10 cellular contexts compared by ENCODE assay signal in genomic region chr6:17725083-17725482, GRCh38. TPM values are rescaled to one million over a fixed set of nuclear protein-coding genes. Genes with fewer than 3 reads are reported as not detected.
A peak's percentile ranks its signal among the peaks of the same experiment; 100 is the strongest.
DNase-seq lines count a peak whose midpoint lies in the region; ATAC-seq, FAIRE-seq and TF ChIP-seq lines count a peak whose summit lies in the region.
"Had no signal": no experiment of that assay in that cellular context is flagged by ENCODE, and none has a peak within 500 bp of the region (broad histone marks: within the 10 kb centered on the region; RNA-seq: fewer than 3 reads in every experiment).

No MANE protein-coding gene starts in this region.

- H3K27me3 Mint-ChIP-seq in naive thymus-derived CD4-positive, alpha-beta T cell: peaks cover 0 to 12% (median 0%) of the 10 kb centered on the region in 5 donors
- H3K27me3 Mint-ChIP-seq: activated CD4-positive, alpha-beta T cell treated with anti-CD3 and anti-CD28 coated beads for 36 hours had no signal

- no peaks in the 10 kb centered on the region for H3K79me2 ChIP-seq in HepG2 (ENCODE audit: insufficient read depth, low read length)

- peak; percentile 79 for DNase-seq in COR-L47 (lab: John Stamatoyannopoulos, UW)
- peak; percentile 36 for DNase-seq in NCI-H1436 treated with DMSO at 0.1 percent for 48 hours (lab: John Stamatoyannopoulos, UW)
- peak; percentile 23 for DNase-seq in astrocyte of the hippocampus (ENCODE audit: low read depth, low spot score)
- peak; percentile 82 for DNase-seq in HepG2 (ENCODE audit: low spot score)
- no peak for DNase-seq in ecto neural progenitor cell (ENCODE audit: low spot score)
- no peak for DNase-seq in LoVo (ENCODE audit: low spot score)
- DNase-seq in naive thymus-derived CD4-positive, alpha-beta T cell: no peak
- DNase-seq in NK-92 (lab: John Stamatoyannopoulos, UW; ENCODE audit: unreplicated experiment): no peak
- DNase-seq: activated CD4-positive, alpha-beta T cell treated with anti-CD3 and anti-CD28 coated beads for 36 hours had no signal

- H3K4me3 Mint-ChIP-seq in naive thymus-derived CD4-positive, alpha-beta T cell: no peak overlapping the region
- H3K4me3 Mint-ChIP-seq: activated CD4-positive, alpha-beta T cell treated with anti-CD3 and anti-CD28 coated beads for 36 hours had no signal

- WGBS in HepG2 (ENCODE audit: low lambda C conversion rate): 0% methylated on average over 4 of the region's 6 CpGs

- H3K27ac Mint-ChIP-seq in naive thymus-derived CD4-positive, alpha-beta T cell: no peak overlapping the region
- H3K27ac Mint-ChIP-seq: activated CD4-positive, alpha-beta T cell treated with anti-CD3 and anti-CD28 coated beads for 36 hours had no signal

- peaks cover 36% of the 10 kb centered on the region for H3K4me1 ChIP-seq in HepG2 (ENCODE audit: insufficient read depth, low read length)
- no peaks in the 10 kb centered on the region for H3K4me1 ChIP-seq in naive thymus-derived CD4-positive, alpha-beta T cell (ENCODE audit: control insufficient read depth in 2 of 2, insufficient read depth in 2 of 2, low read length in 2 of 2)

- H3K4me3 ChIP-seq in HepG2 (replicated peaks in 1 of 3; ENCODE audit: insufficient read depth in 1 of 3, low read depth in 2 of 3, low read length in 3 of 3): peak overlapping the region in 2 of 3 experiments; percentile 12 to 38; a peak in 3 of 6 replicates
- no peak overlapping the region for H3K4me3 ChIP-seq in naive thymus-derived CD4-positive, alpha-beta T cell (ENCODE audit: low read length)
- H3K4me3 ChIP-seq: dorsolateral prefrontal cortex had no signal

- peak; percentile 59 for TF ChIP-seq CTCF in HepG2 (CRISPR knock-in tag; IDR thresholded peaks at IDR 0.05)

- H3K9me3 Mint-ChIP-seq in naive thymus-derived CD4-positive, alpha-beta T cell: peaks cover 0 to 3% (median 0%) of the 10 kb centered on the region in 11 donors

- H3K36me3 ChIP-seq in HepG2 (replicated peaks in 1 of 2; ENCODE audit: control insufficient read depth in 1 of 2, insufficient read depth in 2 of 2, low read length in 2 of 2): no peaks in the 10 kb centered on the region
- H3K36me3 ChIP-seq in naive thymus-derived CD4-positive, alpha-beta T cell (ENCODE audit: control insufficient read depth in 2 of 3, insufficient read depth in 3 of 3, low read length in 3 of 3): no peaks in the 10 kb centered on the region

- CTCF ChIA-PET in HepG2 (lab: Yijun Ruan, JAX; ENCODE audit: low intra/inter-chr PET ratio, low total read pairs): no interaction called here
- CTCF ChIA-PET in naive thymus-derived CD4-positive, alpha-beta T cell (lab: Charles Lee): no interaction called here

- no peaks in the 10 kb centered on the region; a peak in 1 of 5 replicates for H3K27me3 ChIP-seq in HepG2 (ENCODE audit: control insufficient read depth in 1 of 2, insufficient read depth in 2 of 2, low read length in 2 of 2)
- no peaks in the 10 kb centered on the region for H3K27me3 ChIP-seq in naive thymus-derived CD4-positive, alpha-beta T cell (ENCODE audit: control insufficient read depth in 2 of 2, insufficient read depth in 2 of 2, low read length in 2 of 2)
- H3K27me3 ChIP-seq: dorsolateral prefrontal cortex had no signal

- H3K9ac ChIP-seq in HepG2 (ENCODE audit: insufficient read depth, low read depth, low read length): peak overlapping the region; percentile 20; the same call in 1 of the 2 replicates

- peak in 1 of 2 experiments; percentile 71; a peak in 1 of 4 replicates for TF ChIP-seq EP300 in HepG2 (IDR thresholded peaks at IDR 0.05; ENCODE audit: low read depth in 2 of 2, low read length in 2 of 2)
- no peak for TF ChIP-seq EP300 in HepG2 (CRISPR knock-in tag; IDR thresholded peaks at IDR 0.05; ENCODE audit: borderline replicate concordance)

- intact Hi-C loops in HepG2 (cut with micrococcal nuclease; ENCODE audit: unreplicated experiment): no loop called here
- intact Hi-C loops in naive thymus-derived CD4-positive, alpha-beta T cell (cut with micrococcal nuclease): no loop called here

- H4K20me1 ChIP-seq in HepG2 (ENCODE audit: insufficient read depth, low read length): no peaks in the 10 kb centered on the region

- H3K4me1 Mint-ChIP-seq in naive thymus-derived CD4-positive, alpha-beta T cell: no peaks in the 10 kb centered on the region
- H3K4me1 Mint-ChIP-seq: activated CD4-positive, alpha-beta T cell treated with anti-CD3 and anti-CD28 coated beads for 36 hours had no signal

- TF ChIP-seq POLR2A in HepG2 (IDR thresholded peaks at IDR 0.05; ENCODE audit: insufficient read depth in 1 of 2, low read depth in 2 of 2, low read length in 2 of 2): no peak

- H2AFZ ChIP-seq in HepG2 (ENCODE audit: low read length): peak overlapping the region; percentile 93

- in situ Hi-C loops in HepG2 (cut with HindIII; ENCODE audit: extremely low pct_ligation_motif_present, low pct_unique_long_range_greater_than_20kb): no loop called here

- no peak for TF ChIP-seq RAD21 in HepG2 (CRISPR knock-in tag; IDR thresholded peaks at IDR 0.05)

- no peaks in the 10 kb centered on the region for H3K9me3 ChIP-seq in HepG2 (ENCODE audit: low read length)
- no peaks in the 10 kb centered on the region for H3K9me3 ChIP-seq in naive thymus-derived CD4-positive, alpha-beta T cell (ENCODE audit: control insufficient read depth in 2 of 3, low read length in 3 of 3)

- POLR2A ChIA-PET in HepG2 (lab: Yijun Ruan, JAX): interaction anchor here (1.2 to 1.9 kb wide), 2 partner anchors 10 to 19 kb away, joined by 10 to 11 read pairs; no protein-coding TSS in a partner anchor
- POLR2A ChIA-PET in naive thymus-derived CD4-positive, alpha-beta T cell (lab: Charles Lee): no interaction called here

- no peaks in the 10 kb centered on the region for H3K36me3 Mint-ChIP-seq in naive thymus-derived CD4-positive, alpha-beta T cell

- peak; percentile 81 for FAIRE-seq in HepG2 (lab: Jason Lieb, UNC)

- BruUV-seq in HepG2 (replicated peaks; lab: Mats Ljungman, UMichigan): no TSS peak

- peak; percentile 99 for ATAC-seq in HepG2
- no peak for ATAC-seq in naive thymus-derived CD4-positive, alpha-beta T cell
- ATAC-seq: activated CD4-positive, alpha-beta T cell treated with anti-CD3 and anti-CD28 coated beads for 36 hours had no signal

- peak overlapping the region; percentile 71 for H3K4me2 ChIP-seq in HepG2 (ENCODE audit: low read depth, low read length)

- peak overlapping the region; percentile 7 for H3K27ac ChIP-seq in HepG2 (ENCODE audit: extremely low read length, insufficient read depth, low read length)
- no peak overlapping the region for H3K27ac ChIP-seq in naive thymus-derived CD4-positive, alpha-beta T cell (ENCODE audit: low read depth, low read length)
- H3K27ac ChIP-seq: dorsolateral prefrontal cortex had no signal

TF ChIP-seq in HepG2, 621 proteins besides CTCF, POLR2A, EP300 and RAD21 (continues in another document):
- TF ChIP-seq JUNB (CRISPR knock-in tag; IDR thresholded peaks at IDR 0.05; ENCODE audit: borderline replicate concordance): no peak
- peak; percentile 48 for TF ChIP-seq ZNF629 (CRISPR knock-in tag; conservative IDR thresholded peaks at IDR 0.05)
- TF ChIP-seq ZIK1 (CRISPR knock-in tag; IDR thresholded peaks at IDR 0.05; ENCODE audit: borderline replicate concordance, low read depth): no peak
- TF ChIP-seq, protein P1, sequence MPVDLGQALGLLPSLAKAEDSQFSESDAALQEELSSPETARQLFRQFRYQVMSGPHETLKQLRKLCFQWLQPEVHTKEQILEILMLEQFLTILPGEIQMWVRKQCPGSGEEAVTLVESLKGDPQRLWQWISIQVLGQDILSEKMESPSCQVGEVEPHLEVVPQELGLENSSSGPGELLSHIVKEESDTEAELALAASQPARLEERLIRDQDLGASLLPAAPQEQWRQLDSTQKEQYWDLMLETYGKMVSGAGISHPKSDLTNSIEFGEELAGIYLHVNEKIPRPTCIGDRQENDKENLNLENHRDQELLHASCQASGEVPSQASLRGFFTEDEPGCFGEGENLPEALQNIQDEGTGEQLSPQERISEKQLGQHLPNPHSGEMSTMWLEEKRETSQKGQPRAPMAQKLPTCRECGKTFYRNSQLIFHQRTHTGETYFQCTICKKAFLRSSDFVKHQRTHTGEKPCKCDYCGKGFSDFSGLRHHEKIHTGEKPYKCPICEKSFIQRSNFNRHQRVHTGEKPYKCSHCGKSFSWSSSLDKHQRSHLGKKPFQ (CRISPR knock-in tag; IDR thresholded peaks at IDR 0.05; ENCODE audit: insufficient replicate concordance): no peak
- TF ChIP-seq FOXP1 (IDR thresholded peaks at IDR 0.05): no peak
- TF ChIP-seq FOXP1 (CRISPR knock-in tag; IDR thresholded peaks at IDR 0.05): no peak; the same call in 1 of the 2 replicates
- no peak for TF ChIP-seq ZNF225 (CRISPR knock-in tag; IDR thresholded peaks at IDR 0.05)

RNA-seq across cellular contexts. Expression of gene NUP153, which starts 18.4 kb away (rescaled TPM):
- total RNA-seq in HepG2 (2016; rRNA removed; fragmentation: Illumina TruSeq; extraction: Trizol): 55.2 and 93.0 TPM in 2 replicates
- 10.5 and 11.6 TPM in 2 replicates for total RNA-seq in HepG2 (2016; cell fraction: cytosol; rRNA removed; fragmentation: Illumina TruSeq; extraction: Trizol; ENCODE audit: low read depth)
- 53.1 and 86.9 TPM in 2 replicates for total RNA-seq in HepG2 (2016; cell fraction: insoluble cytoplasmic fraction; rRNA removed; fragmentation: Illumina TruSeq; extraction: Trizol)
- 26.2 and 29.5 TPM in 2 replicates for total RNA-seq in HepG2 (2016; cell fraction: membrane; rRNA removed; fragmentation: Illumina TruSeq; extraction: Trizol)
- total RNA-seq in HepG2 (2016; cell fraction: nucleus; rRNA removed; fragmentation: Illumina TruSeq; extraction: Trizol): 55.4 and 57.9 TPM in 2 replicates
- polyA plus RNA-seq in HepG2 (2011; rRNA removed): 24.5 and 29.8 TPM in 2 replicates
- 15.6 and 20.2 TPM in 2 replicates for polyA plus RNA-seq in HepG2 (2011; cell fraction: cytosol; rRNA removed)
- 19.1 and 21.8 TPM in 2 replicates for polyA plus RNA-seq in HepG2 (2011; cell fraction: nucleus; rRNA removed)
- 28.8 and 33.6 TPM in 2 replicates for polyA plus RNA-seq in HepG2 (2012)
- 1.2 and 1.7 TPM in 2 replicates for polyA plus RNA-seq in HepG2 (2016; cell fraction: cytosol; fragmentation: Illumina TruSeq; extraction: Trizol; ENCODE audit: low read depth)
- polyA plus RNA-seq in HepG2 (2016; cell fraction: insoluble cytoplasmic fraction; fragmentation: Illumina TruSeq; extraction: Trizol; ENCODE audit: low read depth): 63.9 and 66.2 TPM in 2 replicates
- polyA plus RNA-seq in HepG2 (2016; cell fraction: membrane; fragmentation: Illumina TruSeq; extraction: Trizol; ENCODE audit: low read depth): 5.1 and 6.2 TPM in 2 replicates
- 50.4 and 54.2 TPM in 2 replicates for polyA plus RNA-seq in HepG2 (2016; cell fraction: nucleus; fragmentation: Illumina TruSeq; extraction: Trizol; ENCODE audit: insufficient read depth, low read depth)
- 43.1 and 56.1 TPM in 2 replicates for polyA minus RNA-seq in HepG2 (2011; rRNA and poly(A)+ RNA removed; ENCODE audit: low replicate concordance)
- polyA minus RNA-seq in HepG2 (2011; cell fraction: cytosol; rRNA and poly(A)+ RNA removed): 32.8 and 33.8 TPM in 2 replicates
- 47.4 and 49.2 TPM in 2 replicates for polyA minus RNA-seq in HepG2 (2011; cell fraction: nucleus; rRNA and poly(A)+ RNA removed)
- total RNA-seq in naive thymus-derived CD4-positive, alpha-beta T cell: 10 to 100 TPM; 47.7 to 90.9 (median 53.0) TPM
- polyA plus RNA-seq in naive thymus-derived CD4-positive, alpha-beta T cell: 1 to 10 TPM; 2.5 to 6.5 TPM

Comparison
In these comparisons a context has a peak if more than half of its experiments do, and no peak if none do; other contexts are left out.
1. DNase-seq: peak in COR-L47 (single experiment), NCI-H1436 treated with DMSO at 0.1 percent for 48 hours (single experiment), astrocyte of the hippocampus (single experiment) and HepG2 (single experiment); none in ecto neural progenitor cell (single experiment), LoVo (single experiment), naive thymus-derived CD4-positive, alpha-beta T cell (0 of 9) and NK-92 (single experiment).